In the genomic region with DNA sequence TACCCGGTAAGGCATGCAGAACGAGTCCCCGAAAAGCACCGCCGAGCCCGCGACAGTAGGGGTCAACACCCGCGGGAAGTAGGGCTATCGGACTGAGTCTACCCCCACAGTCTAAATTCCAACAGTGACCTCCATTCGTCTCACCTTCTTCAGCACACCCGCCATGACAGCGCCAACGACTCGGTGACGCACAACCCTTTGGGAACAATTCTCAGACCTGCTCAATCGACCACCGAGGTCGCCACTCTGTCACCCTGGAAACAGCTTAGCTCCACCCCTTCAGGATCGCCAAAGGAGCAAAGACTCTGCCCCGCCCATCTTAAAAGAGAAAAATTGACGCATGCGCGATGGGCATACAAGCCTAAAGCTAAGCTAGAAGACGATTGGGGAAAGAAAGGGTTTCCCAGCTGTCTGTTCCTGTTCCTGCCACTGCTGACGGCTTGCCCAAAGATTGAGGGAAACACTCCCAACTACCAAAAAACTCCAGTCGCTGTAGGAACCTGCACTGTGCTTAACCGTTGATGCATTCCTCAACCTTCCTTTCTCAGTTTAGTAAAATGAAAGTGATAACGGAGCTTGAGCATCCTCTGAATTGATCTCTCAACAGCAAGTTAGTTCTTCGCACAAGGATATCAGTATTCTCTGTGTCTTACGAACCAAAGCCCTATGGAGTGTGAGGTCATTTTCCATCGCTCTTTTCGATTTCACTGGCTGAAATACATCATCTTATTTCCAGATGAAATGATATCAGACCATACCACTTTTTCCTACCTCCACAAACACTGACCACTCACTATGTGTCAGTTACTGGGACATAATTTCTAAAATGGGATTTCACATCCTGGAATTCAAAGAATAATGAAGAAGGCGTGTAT, we compare ENCODE assay signal across 1 cellular context.
TF ChIP-seq lines count a peak whose summit lies in the region.

Gene NDUFA5 (minus strand): TSS at position 188 of the 875 bp plus-strand sequence. CDS start 23 bp downstream, at position 165.

TF ChIP-seq in GM12878, 131 proteins besides CTCF, POLR2A, EP300 and RAD21 (continued from another document and continues in another):
- TF ChIP-seq SPI1 (IDR thresholded peaks at IDR 0.05; ENCODE audit: borderline replicate concordance, insufficient read depth, low read depth, low read length) (no peak), RUNX3 (IDR thresholded peaks at IDR 0.05; ENCODE audit: low read length) (0 out of 2 replicates have a peak, but pooled peaks have one; percentile 14), HDAC6 (IDR thresholded peaks at IDR 0.05; ENCODE audit: unreplicated experiment) (no peak), EGR1 (IDR thresholded peaks at IDR 0.05; ENCODE audit: borderline replicate concordance in 1 of 2, low read depth in 2 of 2, low read length in 2 of 2) (no peak), POU2F2 (IDR thresholded peaks at IDR 0.05; ENCODE audit: borderline replicate concordance, low read depth, low read length) (peak; percentile 51; the same call in 1 of the 3 replicates), MTA2 (IDR thresholded peaks at IDR 0.05; ENCODE audit: low read depth) (0 out of 2 replicates have a peak, but pooled peaks have one; percentile 24), JUND (IDR thresholded peaks at IDR 0.05; ENCODE audit: low read depth, low read length) (no peak), ZZZ3 (IDR thresholded peaks at IDR 0.05; ENCODE audit: control insufficient read depth, insufficient read length, low read depth) (no peak), SIX5 (IDR thresholded peaks at IDR 0.05; ENCODE audit: low read depth, low read length, severe bottlenecking) (peak; percentile 47), IKZF2 (IDR thresholded peaks at IDR 0.05) (peak; percentile 48 to 58; a peak in 2 of 4 replicates), ATF7 (IDR thresholded peaks at IDR 0.05; ENCODE audit: low read depth) (peak; percentile 87), BACH1 (IDR thresholded peaks at IDR 0.05; ENCODE audit: borderline replicate concordance) (no peak), ZNF622 (IDR thresholded peaks at IDR 0.05) (no peak), SP1 (IDR thresholded peaks at IDR 0.05; ENCODE audit: low read depth, low read length) (peak; percentile 78), MXI1 (IDR thresholded peaks at IDR 0.05; ENCODE audit: low read depth, low read length) (peak; percentile 96), CBX5 (IDR thresholded peaks at IDR 0.05; ENCODE audit: low read depth) (0 out of 2 replicates have a peak, but pooled peaks have one; percentile 14), KDM1A (IDR thresholded peaks at IDR 0.05; ENCODE audit: borderline replicate concordance) (no peak), TBL1XR1 (IDR thresholded peaks at IDR 0.05; ENCODE audit: low read depth, low read length) (peak; percentile 53; the same call in 1 of the 2 replicates), TCF12 (IDR thresholded peaks at IDR 0.05; ENCODE audit: low read depth, low read length) (no peak), HCFC1 (IDR thresholded peaks at IDR 0.05; ENCODE audit: low read length) (peak; percentile 77), CEBPB (IDR thresholded peaks at IDR 0.05; ENCODE audit: borderline replicate concordance in 1 of 2, low read depth in 2 of 2, low read length in 2 of 2) (no peak), MYB (IDR thresholded peaks at IDR 0.05; ENCODE audit: borderline replicate concordance, low read depth, low read length) (no peak), RB1 (IDR thresholded peaks at IDR 0.05; ENCODE audit: borderline replicate concordance) (peak; percentile 44; the same call in 1 of the 2 replicates), ZNF274 (IDR thresholded peaks at IDR 0.05; ENCODE audit: insufficient read depth, insufficient read length) (no peak), ZBTB11 (CRISPR knock-in tag; IDR thresholded peaks at IDR 0.05) (no peak), SKIL (IDR thresholded peaks at IDR 0.05; ENCODE audit: low read depth, poor library complexity, severe bottlenecking) (no peak), WRNIP1 (IDR thresholded peaks at IDR 0.05; ENCODE audit: borderline replicate concordance, low read depth, low read length) (no peak), STAT3 (IDR thresholded peaks at IDR 0.05; ENCODE audit: low read depth, low read length) (no peak), TAF1 (IDR thresholded peaks at IDR 0.05; ENCODE audit: borderline replicate concordance, low read depth, low read length) (peak; percentile 72), LARP7 (IDR thresholded peaks at IDR 0.05) (no peak), HDGF (IDR thresholded peaks at IDR 0.05) (peak; percentile 78), FOS (IDR thresholded peaks at IDR 0.05; ENCODE audit: borderline replicate concordance, extremely low read depth, insufficient read length) (no peak), TARDBP (IDR thresholded peaks at IDR 0.05; ENCODE audit: borderline replicate concordance) (no peak), ZNF384 (IDR thresholded peaks at IDR 0.05; ENCODE audit: borderline replicate concordance, low read depth, low read length) (no peak), RAD51 (IDR thresholded peaks at IDR 0.05) (peak; percentile 29; the same call in 1 of the 2 replicates), NBN (IDR thresholded peaks at IDR 0.05) (peak; percentile 87; the same call in 1 of the 2 replicates), SREBF2 (IDR thresholded peaks at IDR 0.05; ENCODE audit: low read length) (no peak), PAX8 (IDR thresholded peaks at IDR 0.05) (no peak)
- TF ChIP-seq, protein P1, sequence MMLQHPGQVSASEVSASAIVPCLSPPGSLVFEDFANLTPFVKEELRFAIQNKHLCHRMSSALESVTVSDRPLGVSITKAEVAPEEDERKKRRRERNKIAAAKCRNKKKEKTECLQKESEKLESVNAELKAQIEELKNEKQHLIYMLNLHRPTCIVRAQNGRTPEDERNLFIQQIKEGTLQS (IDR thresholded peaks at IDR 0.05; ENCODE audit: borderline replicate concordance, extremely low read depth, low read depth, low read length): no peak
- TF ChIP-seq, protein P2, sequence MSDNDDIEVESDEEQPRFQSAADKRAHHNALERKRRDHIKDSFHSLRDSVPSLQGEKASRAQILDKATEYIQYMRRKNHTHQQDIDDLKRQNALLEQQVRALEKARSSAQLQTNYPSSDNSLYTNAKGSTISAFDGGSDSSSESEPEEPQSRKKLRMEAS (IDR thresholded peaks at IDR 0.05; ENCODE audit: low read depth, low read length): no peak; the same call in 1 of the 2 replicates
- TF ChIP-seq, protein P3, sequence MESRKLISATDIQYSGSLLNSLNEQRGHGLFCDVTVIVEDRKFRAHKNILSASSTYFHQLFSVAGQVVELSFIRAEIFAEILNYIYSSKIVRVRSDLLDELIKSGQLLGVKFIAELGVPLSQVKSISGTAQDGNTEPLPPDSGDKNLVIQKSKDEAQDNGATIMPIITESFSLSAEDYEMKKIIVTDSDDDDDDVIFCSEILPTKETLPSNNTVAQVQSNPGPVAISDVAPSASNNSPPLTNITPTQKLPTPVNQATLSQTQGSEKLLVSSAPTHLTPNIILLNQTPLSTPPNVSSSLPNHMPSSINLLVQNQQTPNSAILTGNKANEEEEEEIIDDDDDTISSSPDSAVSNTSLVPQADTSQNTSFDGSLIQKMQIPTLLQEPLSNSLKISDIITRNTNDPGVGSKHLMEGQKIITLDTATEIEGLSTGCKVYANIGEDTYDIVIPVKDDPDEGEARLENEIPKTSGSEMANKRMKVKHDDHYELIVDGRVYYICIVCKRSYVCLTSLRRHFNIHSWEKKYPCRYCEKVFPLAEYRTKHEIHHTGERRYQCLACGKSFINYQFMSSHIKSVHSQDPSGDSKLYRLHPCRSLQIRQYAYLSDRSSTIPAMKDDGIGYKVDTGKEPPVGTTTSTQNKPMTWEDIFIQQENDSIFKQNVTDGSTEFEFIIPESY (IDR thresholded peaks at IDR 0.05): no peak
- TF ChIP-seq, protein P4, sequence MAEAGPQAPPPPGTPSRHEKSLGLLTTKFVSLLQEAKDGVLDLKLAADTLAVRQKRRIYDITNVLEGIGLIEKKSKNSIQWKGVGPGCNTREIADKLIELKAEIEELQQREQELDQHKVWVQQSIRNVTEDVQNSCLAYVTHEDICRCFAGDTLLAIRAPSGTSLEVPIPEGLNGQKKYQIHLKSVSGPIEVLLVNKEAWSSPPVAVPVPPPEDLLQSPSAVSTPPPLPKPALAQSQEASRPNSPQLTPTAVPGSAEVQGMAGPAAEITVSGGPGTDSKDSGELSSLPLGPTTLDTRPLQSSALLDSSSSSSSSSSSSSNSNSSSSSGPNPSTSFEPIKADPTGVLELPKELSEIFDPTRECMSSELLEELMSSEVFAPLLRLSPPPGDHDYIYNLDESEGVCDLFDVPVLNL (IDR thresholded peaks at IDR 0.05; ENCODE audit: low read depth, low read length): peak; percentile 43; the same call in 1 of the 2 replicates
- TF ChIP-seq, protein P5, sequence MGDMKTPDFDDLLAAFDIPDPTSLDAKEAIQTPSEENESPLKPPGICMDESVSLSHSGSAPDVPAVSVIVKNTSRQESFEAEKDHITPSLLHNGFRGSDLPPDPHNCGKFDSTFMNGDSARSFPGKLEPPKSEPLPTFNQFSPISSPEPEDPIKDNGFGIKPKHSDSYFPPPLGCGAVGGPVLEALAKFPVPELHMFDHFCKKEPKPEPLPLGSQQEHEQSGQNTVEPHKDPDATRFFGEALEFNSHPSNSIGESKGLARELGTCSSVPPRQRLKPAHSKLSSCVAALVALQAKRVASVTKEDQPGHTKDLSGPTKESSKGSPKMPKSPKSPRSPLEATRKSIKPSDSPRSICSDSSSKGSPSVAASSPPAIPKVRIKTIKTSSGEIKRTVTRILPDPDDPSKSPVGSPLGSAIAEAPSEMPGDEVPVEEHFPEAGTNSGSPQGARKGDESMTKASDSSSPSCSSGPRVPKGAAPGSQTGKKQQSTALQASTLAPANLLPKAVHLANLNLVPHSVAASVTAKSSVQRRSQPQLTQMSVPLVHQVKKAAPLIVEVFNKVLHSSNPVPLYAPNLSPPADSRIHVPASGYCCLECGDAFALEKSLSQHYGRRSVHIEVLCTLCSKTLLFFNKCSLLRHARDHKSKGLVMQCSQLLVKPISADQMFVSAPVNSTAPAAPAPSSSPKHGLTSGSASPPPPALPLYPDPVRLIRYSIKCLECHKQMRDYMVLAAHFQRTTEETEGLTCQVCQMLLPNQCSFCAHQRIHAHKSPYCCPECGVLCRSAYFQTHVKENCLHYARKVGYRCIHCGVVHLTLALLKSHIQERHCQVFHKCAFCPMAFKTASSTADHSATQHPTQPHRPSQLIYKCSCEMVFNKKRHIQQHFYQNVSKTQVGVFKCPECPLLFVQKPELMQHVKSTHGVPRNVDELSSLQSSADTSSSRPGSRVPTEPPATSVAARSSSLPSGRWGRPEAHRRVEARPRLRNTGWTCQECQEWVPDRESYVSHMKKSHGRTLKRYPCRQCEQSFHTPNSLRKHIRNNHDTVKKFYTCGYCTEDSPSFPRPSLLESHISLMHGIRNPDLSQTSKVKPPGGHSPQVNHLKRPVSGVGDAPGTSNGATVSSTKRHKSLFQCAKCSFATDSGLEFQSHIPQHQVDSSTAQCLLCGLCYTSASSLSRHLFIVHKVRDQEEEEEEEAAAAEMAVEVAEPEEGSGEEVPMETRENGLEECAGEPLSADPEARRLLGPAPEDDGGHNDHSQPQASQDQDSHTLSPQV (IDR thresholded peaks at IDR 0.05): no peak
- TF ChIP-seq, protein P6, sequence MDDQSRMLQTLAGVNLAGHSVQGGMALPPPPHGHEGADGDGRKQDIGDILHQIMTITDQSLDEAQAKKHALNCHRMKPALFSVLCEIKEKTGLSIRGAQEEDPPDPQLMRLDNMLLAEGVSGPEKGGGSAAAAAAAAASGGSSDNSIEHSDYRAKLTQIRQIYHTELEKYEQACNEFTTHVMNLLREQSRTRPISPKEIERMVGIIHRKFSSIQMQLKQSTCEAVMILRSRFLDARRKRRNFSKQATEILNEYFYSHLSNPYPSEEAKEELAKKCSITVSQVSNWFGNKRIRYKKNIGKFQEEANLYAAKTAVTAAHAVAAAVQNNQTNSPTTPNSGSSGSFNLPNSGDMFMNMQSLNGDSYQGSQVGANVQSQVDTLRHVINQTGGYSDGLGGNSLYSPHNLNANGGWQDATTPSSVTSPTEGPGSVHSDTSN (IDR thresholded peaks at IDR 0.05; ENCODE audit: insufficient replicate concordance, low read depth, low read length): peak; percentile 27
- TF ChIP-seq, protein P7, sequence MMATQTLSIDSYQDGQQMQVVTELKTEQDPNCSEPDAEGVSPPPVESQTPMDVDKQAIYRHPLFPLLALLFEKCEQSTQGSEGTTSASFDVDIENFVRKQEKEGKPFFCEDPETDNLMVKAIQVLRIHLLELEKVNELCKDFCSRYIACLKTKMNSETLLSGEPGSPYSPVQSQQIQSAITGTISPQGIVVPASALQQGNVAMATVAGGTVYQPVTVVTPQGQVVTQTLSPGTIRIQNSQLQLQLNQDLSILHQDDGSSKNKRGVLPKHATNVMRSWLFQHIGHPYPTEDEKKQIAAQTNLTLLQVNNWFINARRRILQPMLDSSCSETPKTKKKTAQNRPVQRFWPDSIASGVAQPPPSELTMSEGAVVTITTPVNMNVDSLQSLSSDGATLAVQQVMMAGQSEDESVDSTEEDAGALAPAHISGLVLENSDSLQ (IDR thresholded peaks at IDR 0.05): peak; percentile 88
